Comparison of ENCODE assay signal across 11 cellular contexts in the genomic region with DNA sequence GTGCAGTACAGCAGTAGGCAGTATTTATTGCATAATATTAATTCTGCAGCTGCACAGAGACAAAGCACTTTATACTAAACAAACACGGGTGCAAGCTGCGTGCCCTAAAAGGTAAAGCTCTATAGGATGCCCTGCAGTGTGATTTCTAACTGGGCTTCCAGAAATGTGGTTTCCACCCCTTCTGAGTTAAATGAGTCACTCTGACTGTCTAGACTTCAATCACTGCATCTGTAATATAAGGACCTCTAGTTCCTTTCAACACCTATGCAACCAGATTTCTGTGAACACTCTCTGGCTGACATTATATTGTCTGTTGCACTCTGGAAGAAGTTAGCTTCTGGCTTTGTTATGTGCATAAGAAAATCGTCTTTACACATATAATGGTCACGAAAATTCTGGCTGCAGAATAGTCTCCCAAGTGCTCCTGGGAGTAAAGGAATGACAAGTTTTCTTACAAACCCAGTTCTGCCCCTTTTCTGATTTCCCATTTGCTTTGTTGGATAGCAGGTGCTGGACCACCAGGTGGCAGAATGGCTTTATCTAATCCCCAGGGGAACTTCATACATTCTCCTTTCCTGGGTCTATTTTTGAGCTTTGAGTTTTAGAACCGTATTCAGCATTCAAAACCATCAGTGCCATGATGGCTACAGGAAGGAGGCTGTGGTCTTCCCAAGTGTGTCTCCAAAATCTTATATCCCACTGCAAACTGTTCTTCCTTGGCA.
DNase-seq lines count a peak whose midpoint lies in the region; ATAC-seq and TF ChIP-seq lines count a peak whose summit lies in the region.
"Had no signal": no experiment of that assay in that cellular context is flagged by ENCODE, and none has a peak within 500 bp of the region (broad histone marks: within the 10 kb centered on the region; RNA-seq: fewer than 3 reads in every experiment).

No MANE protein-coding gene starts in this region.

- H3K79me2 ChIP-seq in hepatocyte = no peaks in the 10 kb centered on the region

- WGBS in hepatocyte (ENCODE audit: low lambda C conversion rate, missing lambda C conversion rate) = 62% methylated on average over 5 of the region's 5 CpGs

- no peaks in the 10 kb centered on the region; the same call in 1 of the 2 replicates for H3K27me3 Mint-ChIP-seq in HFFc6 (ENCODE audit: insufficient read depth)
- H3K27me3 Mint-ChIP-seq in CD8-positive, alpha-beta T cell (ENCODE audit: low read depth) = no peaks in the 10 kb centered on the region
- H3K27me3 Mint-ChIP-seq: IgD-negative memory B cell; stimulated activated naive B cell treated with anti-CD40 and anti-IgM and Interleukin-4, amounts not matched to agents 10 μg/mL and 1 μg/mL and 100 μg/mL, for 72 hours had no signal

- CTCF ChIA-PET in CD8-positive, alpha-beta T cell (lab: Charles Lee) = no interaction called here

- H3K27ac Mint-ChIP-seq in HFFc6 = no peak overlapping the region
- H3K27ac Mint-ChIP-seq in CD8-positive, alpha-beta T cell = no peak overlapping the region
- H3K27ac Mint-ChIP-seq: IgD-negative memory B cell; stimulated activated naive B cell treated with anti-CD40 and anti-IgM and Interleukin-4, amounts not matched to agents 10 μg/mL and 1 μg/mL and 100 μg/mL, for 72 hours had no signal

- H3K27ac ChIP-seq in hepatocyte = no peak overlapping the region
- no peak overlapping the region for H3K27ac ChIP-seq in CD8-positive, alpha-beta T cell (ENCODE audit: low read depth, low read length)
- H3K27ac ChIP-seq: ascending aorta had no signal

- no peak for ATAC-seq in HG03280 (IDR thresholded peaks at IDR 0.05; ENCODE audit: unreplicated experiment)
- no peak for ATAC-seq in CD8-positive, alpha-beta T cell
- ATAC-seq: stimulated activated naive B cell treated with anti-CD40 and anti-IgM and Interleukin-4, amounts not matched to agents 10 μg/mL and 1 μg/mL and 100 μg/mL, for 72 hours had no signal

- H3K9me3 ChIP-seq in hepatocyte (ENCODE audit: low read depth) = no peaks in the 10 kb centered on the region
- no peaks in the 10 kb centered on the region for H3K9me3 ChIP-seq in CD8-positive, alpha-beta T cell (ENCODE audit: low read length)
- H3K9me3 ChIP-seq: ascending aorta had no signal

- peaks cover 22% of the 10 kb centered on the region for H3K4me1 Mint-ChIP-seq in HFFc6 (ENCODE audit: low read depth)
- H3K4me1 Mint-ChIP-seq in CD8-positive, alpha-beta T cell (ENCODE audit: low read depth) = no peaks in the 10 kb centered on the region
- H3K4me1 Mint-ChIP-seq: IgD-negative memory B cell; stimulated activated naive B cell treated with anti-CD40 and anti-IgM and Interleukin-4, amounts not matched to agents 10 μg/mL and 1 μg/mL and 100 μg/mL, for 72 hours had no signal

- H4K20me1 ChIP-seq in hepatocyte (ENCODE audit: insufficient read depth, poor library complexity, severe bottlenecking) = no peaks in the 10 kb centered on the region

- no peaks in the 10 kb centered on the region; the same call in 1 of the 2 replicates for H3K9me3 Mint-ChIP-seq in HFFc6
- H3K9me3 Mint-ChIP-seq in CD8-positive, alpha-beta T cell = peaks cover 3% of the 10 kb centered on the region

- intact Hi-C loops in CD8-positive, alpha-beta T cell (cut with DNase I, micrococcal nuclease) = no loop called here

- POLR2A ChIA-PET in CD8-positive, alpha-beta T cell (lab: Charles Lee) = no interaction called here

- no peaks in the 10 kb centered on the region for H3K27me3 ChIP-seq in hepatocyte
- H3K27me3 ChIP-seq in CD8-positive, alpha-beta T cell (ENCODE audit: insufficient read depth, low read length) = no peaks in the 10 kb centered on the region
- H3K27me3 ChIP-seq: ascending aorta had no signal

- H3K4me1 ChIP-seq in hepatocyte (ENCODE audit: insufficient read depth) = no peaks in the 10 kb centered on the region
- no peaks in the 10 kb centered on the region for H3K4me1 ChIP-seq in CD8-positive, alpha-beta T cell (ENCODE audit: insufficient read depth, low read length)
- H3K4me1 ChIP-seq: ascending aorta had no signal

- DNase-seq in Ammon's horn (ENCODE audit: low spot score) (peak; percentile 40), HFFc6 (no peak), OCI-M1 (lab: John Stamatoyannopoulos, UW) (peak; percentile 40), hepatocyte (ENCODE audit: low spot score) (peak; percentile 16), AG08395 (ENCODE audit: low spot score) (no peak), mesenteric fat pad (ENCODE audit: low spot score) (no peak)
- no peak for DNase-seq in CD8-positive, alpha-beta T cell
- DNase-seq: stimulated activated naive B cell treated with anti-CD40 and anti-IgM and Interleukin-4, amounts not matched to agents 10 μg/mL and 1 μg/mL and 100 μg/mL, for 72 hours had no signal

- H3K4me3 ChIP-seq in hepatocyte = no peak overlapping the region
- H3K4me3 ChIP-seq in CD8-positive, alpha-beta T cell (ENCODE audit: low read depth, low read length) = no peak overlapping the region
- H3K4me3 ChIP-seq: ascending aorta had no signal

- TF ChIP-seq CTCF in HFFc6 (IDR thresholded peaks at IDR 0.05) = peak; percentile 76
- peak; percentile 42 for TF ChIP-seq CTCF in hepatocyte (IDR thresholded peaks at IDR 0.05; ENCODE audit: poor library complexity)
- TF ChIP-seq CTCF in CD8-positive, alpha-beta T cell (IDR thresholded peaks at IDR 0.05) = no peak

- H2AFZ ChIP-seq in hepatocyte = no peak overlapping the region

- no peaks in the 10 kb centered on the region for H3K36me3 ChIP-seq in hepatocyte (replicated peaks; ENCODE audit: insufficient read depth, low read depth)
- H3K36me3 ChIP-seq in CD8-positive, alpha-beta T cell (ENCODE audit: insufficient read depth, low read length) = no peaks in the 10 kb centered on the region
- H3K36me3 ChIP-seq: ascending aorta had no signal

- H3K36me3 Mint-ChIP-seq in HFFc6 (ENCODE audit: low read depth) = no peaks in the 10 kb centered on the region; the same call in 1 of the 2 replicates
- H3K36me3 Mint-ChIP-seq in CD8-positive, alpha-beta T cell = no peaks in the 10 kb centered on the region
- H3K36me3 Mint-ChIP-seq: stimulated activated naive B cell treated with anti-CD40 and anti-IgM and Interleukin-4, amounts not matched to agents 10 μg/mL and 1 μg/mL and 100 μg/mL, for 72 hours had no signal

- no peak overlapping the region for H3K4me3 Mint-ChIP-seq in HFFc6
- no peak overlapping the region for H3K4me3 Mint-ChIP-seq in CD8-positive, alpha-beta T cell
- H3K4me3 Mint-ChIP-seq: IgD-negative memory B cell; stimulated activated naive B cell treated with anti-CD40 and anti-IgM and Interleukin-4, amounts not matched to agents 10 μg/mL and 1 μg/mL and 100 μg/mL, for 72 hours had no signal

- no peak overlapping the region for H3K4me2 ChIP-seq in hepatocyte

- no peaks in the 10 kb centered on the region for H3K9me2 ChIP-seq in hepatocyte (replicated peaks; ENCODE audit: insufficient read depth)

Comparison
In these comparisons a context has a peak if more than half of its experiments do, and no peak if none do; other contexts are left out.
1. DNase-seq: peak in Ammon's horn (single experiment), OCI-M1 (single experiment) and hepatocyte (single experiment); none in HFFc6 (single experiment), CD8-positive, alpha-beta T cell (0 of 7), AG08395 (single experiment) and mesenteric fat pad (single experiment).